1 cellular context compared by ENCODE assay signal in the genomic region with DNA sequence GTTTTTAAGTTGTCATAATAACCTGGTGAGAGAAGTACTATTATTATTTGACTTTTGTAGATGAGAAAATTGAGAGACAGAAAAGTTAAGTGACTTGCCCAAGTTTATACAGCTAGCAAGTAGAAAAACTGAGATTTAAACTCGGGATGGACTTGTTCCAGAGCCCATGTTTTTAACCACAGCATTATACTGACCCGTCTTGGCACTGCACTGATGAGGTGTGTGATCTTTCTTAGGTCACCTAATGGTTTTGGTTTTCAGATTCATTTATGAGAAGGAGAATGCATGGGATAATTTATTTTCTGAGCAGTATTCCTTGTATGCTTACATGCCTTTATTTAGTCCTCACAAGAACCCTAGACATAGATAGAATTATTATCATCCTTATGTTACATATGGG.
TF ChIP-seq lines count a peak whose summit lies in the region.

No MANE protein-coding gene starts in this region.

TF ChIP-seq in IMR-90, 13 proteins besides CTCF, POLR2A, EP300 and RAD21:
- TF ChIP-seq, protein P1, sequence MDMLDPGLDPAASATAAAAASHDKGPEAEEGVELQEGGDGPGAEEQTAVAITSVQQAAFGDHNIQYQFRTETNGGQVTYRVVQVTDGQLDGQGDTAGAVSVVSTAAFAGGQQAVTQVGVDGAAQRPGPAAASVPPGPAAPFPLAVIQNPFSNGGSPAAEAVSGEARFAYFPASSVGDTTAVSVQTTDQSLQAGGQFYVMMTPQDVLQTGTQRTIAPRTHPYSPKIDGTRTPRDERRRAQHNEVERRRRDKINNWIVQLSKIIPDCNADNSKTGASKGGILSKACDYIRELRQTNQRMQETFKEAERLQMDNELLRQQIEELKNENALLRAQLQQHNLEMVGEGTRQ (IDR thresholded peaks at IDR 0.05; ENCODE audit: low read depth, low read length), result no peak
- no peak for TF ChIP-seq CHD1 (IDR thresholded peaks at IDR 0.05; ENCODE audit: low read depth, low read length)
- TF ChIP-seq MXI1 (IDR thresholded peaks at IDR 0.05; ENCODE audit: borderline replicate concordance, low read depth, low read length), result no peak
- TF ChIP-seq BHLHE40 (IDR thresholded peaks at IDR 0.05; ENCODE audit: low read depth, low read length), result no peak
- TF ChIP-seq SMC3 (IDR thresholded peaks at IDR 0.05; ENCODE audit: low read depth, low read length), result no peak
- TF ChIP-seq NFE2L2 (IDR thresholded peaks at IDR 0.05; ENCODE audit: low read depth, low read length), result no peak
- TF ChIP-seq, protein P2, sequence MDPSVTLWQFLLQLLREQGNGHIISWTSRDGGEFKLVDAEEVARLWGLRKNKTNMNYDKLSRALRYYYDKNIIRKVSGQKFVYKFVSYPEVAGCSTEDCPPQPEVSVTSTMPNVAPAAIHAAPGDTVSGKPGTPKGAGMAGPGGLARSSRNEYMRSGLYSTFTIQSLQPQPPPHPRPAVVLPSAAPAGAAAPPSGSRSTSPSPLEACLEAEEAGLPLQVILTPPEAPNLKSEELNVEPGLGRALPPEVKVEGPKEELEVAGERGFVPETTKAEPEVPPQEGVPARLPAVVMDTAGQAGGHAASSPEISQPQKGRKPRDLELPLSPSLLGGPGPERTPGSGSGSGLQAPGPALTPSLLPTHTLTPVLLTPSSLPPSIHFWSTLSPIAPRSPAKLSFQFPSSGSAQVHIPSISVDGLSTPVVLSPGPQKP (IDR thresholded peaks at IDR 0.05; ENCODE audit: borderline replicate concordance, low read depth, low read length), result no peak
- TF ChIP-seq MAFK (IDR thresholded peaks at IDR 0.05; ENCODE audit: low read depth, low read length), result no peak
